In the genomic region with DNA sequence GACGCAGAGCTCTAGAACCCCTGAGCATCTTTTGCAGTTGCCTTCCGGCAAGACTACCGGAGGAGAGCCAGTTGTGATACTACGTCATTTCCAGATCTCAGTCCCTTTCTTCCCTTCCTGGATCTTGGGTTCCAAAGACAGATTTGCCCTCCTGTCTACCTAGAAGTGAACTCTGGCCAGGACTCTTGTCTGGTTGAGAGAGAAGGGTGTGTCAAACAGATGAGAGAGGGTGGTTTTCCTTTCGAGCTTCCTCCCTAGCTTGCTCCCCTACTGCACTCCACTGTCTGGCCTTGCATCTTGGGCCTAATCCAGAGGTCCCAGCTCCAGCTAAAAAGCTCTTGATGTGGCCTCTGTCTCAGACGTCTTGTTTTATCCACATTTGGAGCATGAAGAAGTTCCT, we compare ENCODE assay signal across 7 cellular contexts. TPM values are rescaled to one million over a fixed set of nuclear protein-coding genes. Genes with fewer than 3 reads are reported as not detected.
"Had no signal": no experiment of that assay in that cellular context is flagged by ENCODE, and none has a peak within 500 bp of the region (broad histone marks: within the 10 kb centered on the region; RNA-seq: fewer than 3 reads in every experiment).

No MANE protein-coding gene starts in this region.

RNA-seq across cellular contexts. Expression of a gene that starts 1.0 kb away (rescaled TPM):
- total RNA-seq: HFFc6 had no signal

RNA-seq across cellular contexts. Expression of a gene that starts 44.0 kb away (rescaled TPM):
- total RNA-seq: H1, H4, H7, H9, HFFc6 had no signal

RNA-seq across cellular contexts. Expression of a gene that starts 47.3 kb away (rescaled TPM):
- total RNA-seq: GM23248, GM23338, H1, H4, H7, H9, HFFc6 had no signal
- polyA plus RNA-seq: GM23248, GM23338, H1 had no signal
